ENCODE assay signal across 1 cellular context in the genomic region with DNA sequence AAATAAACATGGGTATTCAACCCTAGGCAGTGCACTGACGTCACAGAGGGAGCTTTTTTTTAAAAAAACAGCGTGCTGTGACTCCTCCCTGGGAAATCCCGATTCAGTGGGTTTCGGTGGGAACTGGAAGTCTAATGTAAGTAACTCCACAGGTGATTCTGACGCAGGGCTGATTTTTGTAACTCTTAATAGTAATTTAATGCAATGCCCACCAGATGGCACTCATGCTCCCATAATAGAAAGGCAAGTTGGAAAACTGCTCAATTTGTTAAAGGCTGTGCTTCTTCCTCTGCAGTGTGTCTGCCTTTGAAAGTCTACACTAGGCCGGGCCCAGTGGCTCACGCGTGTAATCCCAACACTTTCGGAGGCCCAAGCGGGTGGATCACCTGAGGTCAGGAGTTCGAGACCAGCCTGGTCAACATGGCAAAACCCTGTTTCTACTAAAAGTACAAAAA.
TF ChIP-seq lines count a peak whose summit lies in the region.

No MANE protein-coding gene starts in this region.

TF ChIP-seq in H1, 55 proteins besides CTCF, POLR2A, EP300 and RAD21:
- TF ChIP-seq, protein P1, sequence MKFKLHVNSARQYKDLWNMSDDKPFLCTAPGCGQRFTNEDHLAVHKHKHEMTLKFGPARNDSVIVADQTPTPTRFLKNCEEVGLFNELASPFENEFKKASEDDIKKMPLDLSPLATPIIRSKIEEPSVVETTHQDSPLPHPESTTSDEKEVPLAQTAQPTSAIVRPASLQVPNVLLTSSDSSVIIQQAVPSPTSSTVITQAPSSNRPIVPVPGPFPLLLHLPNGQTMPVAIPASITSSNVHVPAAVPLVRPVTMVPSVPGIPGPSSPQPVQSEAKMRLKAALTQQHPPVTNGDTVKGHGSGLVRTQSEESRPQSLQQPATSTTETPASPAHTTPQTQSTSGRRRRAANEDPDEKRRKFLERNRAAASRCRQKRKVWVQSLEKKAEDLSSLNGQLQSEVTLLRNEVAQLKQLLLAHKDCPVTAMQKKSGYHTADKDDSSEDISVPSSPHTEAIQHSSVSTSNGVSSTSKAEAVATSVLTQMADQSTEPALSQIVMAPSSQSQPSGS (IDR thresholded peaks at IDR 0.05; ENCODE audit: low read length): no peak
- peak; percentile 56; the same call in 1 of the 2 replicates for TF ChIP-seq TBP (IDR thresholded peaks at IDR 0.05; ENCODE audit: low read depth, low read length)
- TF ChIP-seq NRF1 (IDR thresholded peaks at IDR 0.05; ENCODE audit: low read depth, low read length): no peak
- TF ChIP-seq, protein P2, sequence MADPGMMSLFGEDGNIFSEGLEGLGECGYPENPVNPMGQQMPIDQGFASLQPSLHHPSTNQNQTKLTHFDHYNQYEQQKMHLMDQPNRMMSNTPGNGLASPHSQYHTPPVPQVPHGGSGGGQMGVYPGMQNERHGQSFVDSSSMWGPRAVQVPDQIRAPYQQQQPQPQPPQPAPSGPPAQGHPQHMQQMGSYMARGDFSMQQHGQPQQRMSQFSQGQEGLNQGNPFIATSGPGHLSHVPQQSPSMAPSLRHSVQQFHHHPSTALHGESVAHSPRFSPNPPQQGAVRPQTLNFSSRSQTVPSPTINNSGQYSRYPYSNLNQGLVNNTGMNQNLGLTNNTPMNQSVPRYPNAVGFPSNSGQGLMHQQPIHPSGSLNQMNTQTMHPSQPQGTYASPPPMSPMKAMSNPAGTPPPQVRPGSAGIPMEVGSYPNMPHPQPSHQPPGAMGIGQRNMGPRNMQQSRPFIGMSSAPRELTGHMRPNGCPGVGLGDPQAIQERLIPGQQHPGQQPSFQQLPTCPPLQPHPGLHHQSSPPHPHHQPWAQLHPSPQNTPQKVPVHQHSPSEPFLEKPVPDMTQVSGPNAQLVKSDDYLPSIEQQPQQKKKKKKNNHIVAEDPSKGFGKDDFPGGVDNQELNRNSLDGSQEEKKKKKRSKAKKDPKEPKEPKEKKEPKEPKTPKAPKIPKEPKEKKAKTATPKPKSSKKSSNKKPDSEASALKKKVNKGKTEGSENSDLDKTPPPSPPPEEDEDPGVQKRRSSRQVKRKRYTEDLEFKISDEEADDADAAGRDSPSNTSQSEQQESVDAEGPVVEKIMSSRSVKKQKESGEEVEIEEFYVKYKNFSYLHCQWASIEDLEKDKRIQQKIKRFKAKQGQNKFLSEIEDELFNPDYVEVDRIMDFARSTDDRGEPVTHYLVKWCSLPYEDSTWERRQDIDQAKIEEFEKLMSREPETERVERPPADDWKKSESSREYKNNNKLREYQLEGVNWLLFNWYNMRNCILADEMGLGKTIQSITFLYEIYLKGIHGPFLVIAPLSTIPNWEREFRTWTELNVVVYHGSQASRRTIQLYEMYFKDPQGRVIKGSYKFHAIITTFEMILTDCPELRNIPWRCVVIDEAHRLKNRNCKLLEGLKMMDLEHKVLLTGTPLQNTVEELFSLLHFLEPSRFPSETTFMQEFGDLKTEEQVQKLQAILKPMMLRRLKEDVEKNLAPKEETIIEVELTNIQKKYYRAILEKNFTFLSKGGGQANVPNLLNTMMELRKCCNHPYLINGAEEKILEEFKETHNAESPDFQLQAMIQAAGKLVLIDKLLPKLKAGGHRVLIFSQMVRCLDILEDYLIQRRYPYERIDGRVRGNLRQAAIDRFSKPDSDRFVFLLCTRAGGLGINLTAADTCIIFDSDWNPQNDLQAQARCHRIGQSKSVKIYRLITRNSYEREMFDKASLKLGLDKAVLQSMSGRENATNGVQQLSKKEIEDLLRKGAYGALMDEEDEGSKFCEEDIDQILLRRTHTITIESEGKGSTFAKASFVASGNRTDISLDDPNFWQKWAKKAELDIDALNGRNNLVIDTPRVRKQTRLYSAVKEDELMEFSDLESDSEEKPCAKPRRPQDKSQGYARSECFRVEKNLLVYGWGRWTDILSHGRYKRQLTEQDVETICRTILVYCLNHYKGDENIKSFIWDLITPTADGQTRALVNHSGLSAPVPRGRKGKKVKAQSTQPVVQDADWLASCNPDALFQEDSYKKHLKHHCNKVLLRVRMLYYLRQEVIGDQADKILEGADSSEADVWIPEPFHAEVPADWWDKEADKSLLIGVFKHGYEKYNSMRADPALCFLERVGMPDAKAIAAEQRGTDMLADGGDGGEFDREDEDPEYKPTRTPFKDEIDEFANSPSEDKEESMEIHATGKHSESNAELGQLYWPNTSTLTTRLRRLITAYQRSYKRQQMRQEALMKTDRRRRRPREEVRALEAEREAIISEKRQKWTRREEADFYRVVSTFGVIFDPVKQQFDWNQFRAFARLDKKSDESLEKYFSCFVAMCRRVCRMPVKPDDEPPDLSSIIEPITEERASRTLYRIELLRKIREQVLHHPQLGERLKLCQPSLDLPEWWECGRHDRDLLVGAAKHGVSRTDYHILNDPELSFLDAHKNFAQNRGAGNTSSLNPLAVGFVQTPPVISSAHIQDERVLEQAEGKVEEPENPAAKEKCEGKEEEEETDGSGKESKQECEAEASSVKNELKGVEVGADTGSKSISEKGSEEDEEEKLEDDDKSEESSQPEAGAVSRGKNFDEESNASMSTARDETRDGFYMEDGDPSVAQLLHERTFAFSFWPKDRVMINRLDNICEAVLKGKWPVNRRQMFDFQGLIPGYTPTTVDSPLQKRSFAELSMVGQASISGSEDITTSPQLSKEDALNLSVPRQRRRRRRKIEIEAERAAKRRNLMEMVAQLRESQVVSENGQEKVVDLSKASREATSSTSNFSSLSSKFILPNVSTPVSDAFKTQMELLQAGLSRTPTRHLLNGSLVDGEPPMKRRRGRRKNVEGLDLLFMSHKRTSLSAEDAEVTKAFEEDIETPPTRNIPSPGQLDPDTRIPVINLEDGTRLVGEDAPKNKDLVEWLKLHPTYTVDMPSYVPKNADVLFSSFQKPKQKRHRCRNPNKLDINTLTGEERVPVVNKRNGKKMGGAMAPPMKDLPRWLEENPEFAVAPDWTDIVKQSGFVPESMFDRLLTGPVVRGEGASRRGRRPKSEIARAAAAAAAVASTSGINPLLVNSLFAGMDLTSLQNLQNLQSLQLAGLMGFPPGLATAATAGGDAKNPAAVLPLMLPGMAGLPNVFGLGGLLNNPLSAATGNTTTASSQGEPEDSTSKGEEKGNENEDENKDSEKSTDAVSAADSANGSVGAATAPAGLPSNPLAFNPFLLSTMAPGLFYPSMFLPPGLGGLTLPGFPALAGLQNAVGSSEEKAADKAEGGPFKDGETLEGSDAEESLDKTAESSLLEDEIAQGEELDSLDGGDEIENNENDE (IDR thresholded peaks at IDR 0.05; ENCODE audit: insufficient replicate concordance, low read length): no peak
TF ChIP-seq in H1: peak in this region for 1.
